In the genomic region with DNA sequence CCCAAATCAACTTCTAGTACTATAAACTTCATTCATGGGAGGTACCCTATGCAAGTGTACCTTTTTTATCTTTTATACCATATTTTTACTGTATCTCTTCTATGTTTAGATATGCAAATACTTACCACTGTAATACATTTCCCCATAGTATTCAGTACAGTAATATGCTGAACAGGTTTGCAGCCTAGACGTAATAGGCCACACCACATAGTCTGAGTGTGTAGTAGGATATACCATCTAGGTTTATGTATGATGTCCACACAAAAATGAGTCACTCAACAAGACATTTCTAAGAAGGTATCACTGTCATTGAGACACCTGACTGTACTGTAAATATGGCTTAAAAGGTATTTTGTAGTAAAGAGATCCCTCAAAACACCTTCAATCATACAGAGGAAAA, we compare ENCODE assay signal across 18 cellular contexts.
A peak's percentile ranks its signal among the peaks of the same experiment; 100 is the strongest.
DNase-seq lines count a peak whose midpoint lies in the region; ATAC-seq and TF ChIP-seq lines count a peak whose summit lies in the region.
"Had no signal": no experiment of that assay in that cellular context is flagged by ENCODE, and none has a peak within 500 bp of the region (broad histone marks: within the 10 kb centered on the region; RNA-seq: fewer than 3 reads in every experiment).

No MANE protein-coding gene starts in this region.

- no TSS peak for BruUV-seq in A673 (replicated peaks; lab: Mats Ljungman, UMichigan)

- peak; percentile 49 for ATAC-seq in foreskin keratinocyte
- no peak for ATAC-seq in GM18858 (IDR thresholded peaks at IDR 0.05; ENCODE audit: unreplicated experiment)
- ATAC-seq: A549, GM23338, HCT116 had no signal

- no peaks in the 10 kb centered on the region for H3K9me3 ChIP-seq in A673 (ENCODE audit: low read depth, low read length, poor library complexity, severe bottlenecking)
- H3K9me3 ChIP-seq: A549 had no signal

- H3K27ac ChIP-seq in foreskin keratinocyte: no peak overlapping the region
- H3K27ac ChIP-seq in A673 (ENCODE audit: low read depth, low read length, poor library complexity, severe bottlenecking): no peak overlapping the region
- H3K27ac ChIP-seq: A549 had no signal

- H3K36me3 ChIP-seq in A673 (ENCODE audit: insufficient read depth, low read length, poor library complexity, severe bottlenecking): no peaks in the 10 kb centered on the region

- CTCF ChIA-PET in A673 (lab: Charles Lee): no interaction called here

- H3K27me3 ChIP-seq in foreskin keratinocyte (no peaks in the 10 kb centered on the region), A673 (replicated peaks; ENCODE audit: insufficient read depth, low read depth, low read length, poor library complexity) (no peaks in the 10 kb centered on the region)

- DNase-seq in NCI-H526 treated with DMSO at 0.1 percent for 48 hours (lab: John Stamatoyannopoulos, UW) (peak; percentile 9), epithelial cell of esophagus (ENCODE audit: low read depth) (peak; percentile 42), foreskin keratinocyte (no peak), A673 (ENCODE audit: low spot score) (no peak), NCI-H187 (lab: John Stamatoyannopoulos, UW) (no peak)
- DNase-seq: 8988T; C1 segment of cervical spinal cord; Calu3; CD4-positive, alpha-beta memory T cell; COR-L47; DMS53; DMS79 treated with DMSO at 0.1 percent for 48 hours; GF-D8; H9 had no signal

- intact Hi-C loops in A673 (cut with micrococcal nuclease; ENCODE audit: unreplicated experiment): no loop called here

- H3K4me1 ChIP-seq in foreskin keratinocyte (no peaks in the 10 kb centered on the region), A673 (ENCODE audit: insufficient read depth, low read length, poor library complexity, severe bottlenecking) (no peaks in the 10 kb centered on the region)
- H3K4me1 ChIP-seq: A549 had no signal

- H3K4me3 ChIP-seq in epithelial cell of esophagus (ENCODE audit: low read length) (no peak overlapping the region), A673 (ENCODE audit: low read depth, low read length, poor library complexity, severe bottlenecking) (no peak overlapping the region)
- H3K4me3 ChIP-seq: A549, GM23338 had no signal

- POLR2A ChIA-PET in A673 (lab: Charles Lee; ENCODE audit: low non-redundant PET): no interaction called here

- TF ChIP-seq CTCF in epithelial cell of esophagus (IDR thresholded peaks at IDR 0.05; ENCODE audit: insufficient read depth, low read depth, low read length, missing control alignments): no peak
- TF ChIP-seq CTCF in foreskin keratinocyte (conservative IDR thresholded peaks at IDR 0.05): no peak
- no peak for TF ChIP-seq CTCF in A673 (conservative IDR thresholded peaks at IDR 0.05; ENCODE audit: low read depth, low read length)

Comparison
In these comparisons a context has a peak if more than half of its experiments do, and no peak if none do; other contexts are left out.
1. DNase-seq: peak in NCI-H526 treated with DMSO at 0.1 percent for 48 hours (single experiment) and epithelial cell of esophagus (single experiment); none in foreskin keratinocyte (0 of 2), A673 (single experiment) and NCI-H187 (0 of 2).